ENCODE assay signal across 3 cellular contexts in the genomic region with DNA sequence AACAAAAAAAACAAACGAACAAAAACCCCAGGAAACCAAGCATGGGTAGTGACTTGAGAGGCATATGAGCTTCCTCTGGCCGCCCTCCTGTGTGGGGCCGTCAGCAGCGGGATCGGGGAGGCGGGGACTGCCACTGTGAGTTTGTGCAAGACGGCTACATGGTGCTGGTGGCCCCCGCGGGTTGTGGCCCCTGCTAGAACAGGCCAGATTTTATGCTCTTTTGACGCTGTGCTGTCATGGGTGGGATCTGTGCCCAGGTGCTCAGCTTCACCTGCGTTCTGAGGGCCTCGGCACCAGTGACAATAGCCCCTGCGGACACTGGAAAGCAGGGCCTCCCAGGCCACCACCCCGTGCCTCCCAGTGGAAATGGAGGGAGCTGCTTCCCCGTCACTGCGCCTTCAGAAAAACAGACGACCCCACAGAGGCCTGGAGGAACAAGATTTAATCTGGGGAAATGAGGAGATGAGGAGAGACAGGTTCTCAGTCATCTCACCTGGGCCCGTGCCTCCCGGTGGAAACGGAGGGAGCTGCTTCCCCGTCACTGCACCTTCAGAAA.
TF ChIP-seq lines count a peak whose summit lies in the region.

No MANE protein-coding gene starts in this region.

TF ChIP-seq in SK-N-SH, 30 proteins besides CTCF, POLR2A, EP300 and RAD21 (continued from another document and continues in another):
- TF ChIP-seq YY1 (IDR thresholded peaks at IDR 0.05; ENCODE audit: low read depth) (no peak), TAF1 (IDR thresholded peaks at IDR 0.05; ENCODE audit: borderline replicate concordance, low read depth, low read length) (no peak), POLR2AphosphoS5 (IDR thresholded peaks at IDR 0.05; ENCODE audit: low read depth, low read length) (no peak), RXRA (IDR thresholded peaks at IDR 0.05; ENCODE audit: borderline replicate concordance, low read depth) (no peak), TEAD4 (IDR thresholded peaks at IDR 0.05; ENCODE audit: borderline replicate concordance, insufficient read depth) (no peak), GATA2 (CRISPR knock-in tag; IDR thresholded peaks at IDR 0.05) (no peak), EZH2phosphoT487 (IDR thresholded peaks at IDR 0.05; ENCODE audit: borderline replicate concordance, low read depth) (no peak), TCF12 (IDR thresholded peaks at IDR 0.05) (no peak), FOSL2 (IDR thresholded peaks at IDR 0.05; ENCODE audit: borderline replicate concordance, low read depth) (no peak)
- TF ChIP-seq, protein P1, sequence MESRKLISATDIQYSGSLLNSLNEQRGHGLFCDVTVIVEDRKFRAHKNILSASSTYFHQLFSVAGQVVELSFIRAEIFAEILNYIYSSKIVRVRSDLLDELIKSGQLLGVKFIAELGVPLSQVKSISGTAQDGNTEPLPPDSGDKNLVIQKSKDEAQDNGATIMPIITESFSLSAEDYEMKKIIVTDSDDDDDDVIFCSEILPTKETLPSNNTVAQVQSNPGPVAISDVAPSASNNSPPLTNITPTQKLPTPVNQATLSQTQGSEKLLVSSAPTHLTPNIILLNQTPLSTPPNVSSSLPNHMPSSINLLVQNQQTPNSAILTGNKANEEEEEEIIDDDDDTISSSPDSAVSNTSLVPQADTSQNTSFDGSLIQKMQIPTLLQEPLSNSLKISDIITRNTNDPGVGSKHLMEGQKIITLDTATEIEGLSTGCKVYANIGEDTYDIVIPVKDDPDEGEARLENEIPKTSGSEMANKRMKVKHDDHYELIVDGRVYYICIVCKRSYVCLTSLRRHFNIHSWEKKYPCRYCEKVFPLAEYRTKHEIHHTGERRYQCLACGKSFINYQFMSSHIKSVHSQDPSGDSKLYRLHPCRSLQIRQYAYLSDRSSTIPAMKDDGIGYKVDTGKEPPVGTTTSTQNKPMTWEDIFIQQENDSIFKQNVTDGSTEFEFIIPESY (IDR thresholded peaks at IDR 0.05; ENCODE audit: borderline replicate concordance, low read depth): no peak
- TF ChIP-seq, protein P2, sequence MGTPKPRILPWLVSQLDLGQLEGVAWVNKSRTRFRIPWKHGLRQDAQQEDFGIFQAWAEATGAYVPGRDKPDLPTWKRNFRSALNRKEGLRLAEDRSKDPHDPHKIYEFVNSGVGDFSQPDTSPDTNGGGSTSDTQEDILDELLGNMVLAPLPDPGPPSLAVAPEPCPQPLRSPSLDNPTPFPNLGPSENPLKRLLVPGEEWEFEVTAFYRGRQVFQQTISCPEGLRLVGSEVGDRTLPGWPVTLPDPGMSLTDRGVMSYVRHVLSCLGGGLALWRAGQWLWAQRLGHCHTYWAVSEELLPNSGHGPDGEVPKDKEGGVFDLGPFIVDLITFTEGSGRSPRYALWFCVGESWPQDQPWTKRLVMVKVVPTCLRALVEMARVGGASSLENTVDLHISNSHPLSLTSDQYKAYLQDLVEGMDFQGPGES (IDR thresholded peaks at IDR 0.05; ENCODE audit: low read depth, low read length): no peak
- TF ChIP-seq, protein P3, sequence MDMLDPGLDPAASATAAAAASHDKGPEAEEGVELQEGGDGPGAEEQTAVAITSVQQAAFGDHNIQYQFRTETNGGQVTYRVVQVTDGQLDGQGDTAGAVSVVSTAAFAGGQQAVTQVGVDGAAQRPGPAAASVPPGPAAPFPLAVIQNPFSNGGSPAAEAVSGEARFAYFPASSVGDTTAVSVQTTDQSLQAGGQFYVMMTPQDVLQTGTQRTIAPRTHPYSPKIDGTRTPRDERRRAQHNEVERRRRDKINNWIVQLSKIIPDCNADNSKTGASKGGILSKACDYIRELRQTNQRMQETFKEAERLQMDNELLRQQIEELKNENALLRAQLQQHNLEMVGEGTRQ (IDR thresholded peaks at IDR 0.05; ENCODE audit: borderline replicate concordance, low read depth, low read length): no peak
- TF ChIP-seq, protein P4, sequence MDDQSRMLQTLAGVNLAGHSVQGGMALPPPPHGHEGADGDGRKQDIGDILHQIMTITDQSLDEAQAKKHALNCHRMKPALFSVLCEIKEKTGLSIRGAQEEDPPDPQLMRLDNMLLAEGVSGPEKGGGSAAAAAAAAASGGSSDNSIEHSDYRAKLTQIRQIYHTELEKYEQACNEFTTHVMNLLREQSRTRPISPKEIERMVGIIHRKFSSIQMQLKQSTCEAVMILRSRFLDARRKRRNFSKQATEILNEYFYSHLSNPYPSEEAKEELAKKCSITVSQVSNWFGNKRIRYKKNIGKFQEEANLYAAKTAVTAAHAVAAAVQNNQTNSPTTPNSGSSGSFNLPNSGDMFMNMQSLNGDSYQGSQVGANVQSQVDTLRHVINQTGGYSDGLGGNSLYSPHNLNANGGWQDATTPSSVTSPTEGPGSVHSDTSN (IDR thresholded peaks at IDR 0.05): no peak
- TF ChIP-seq, protein P5, sequence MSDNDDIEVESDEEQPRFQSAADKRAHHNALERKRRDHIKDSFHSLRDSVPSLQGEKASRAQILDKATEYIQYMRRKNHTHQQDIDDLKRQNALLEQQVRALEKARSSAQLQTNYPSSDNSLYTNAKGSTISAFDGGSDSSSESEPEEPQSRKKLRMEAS (IDR thresholded peaks at IDR 0.05; ENCODE audit: low read depth): no peak

TF ChIP-seq in SK-N-SH treated with all-trans-retinoic acid at 6 μM for 48 hours, 23 proteins besides CTCF, POLR2A, EP300 and RAD21 (continues in another document):
- TF ChIP-seq, protein P6, sequence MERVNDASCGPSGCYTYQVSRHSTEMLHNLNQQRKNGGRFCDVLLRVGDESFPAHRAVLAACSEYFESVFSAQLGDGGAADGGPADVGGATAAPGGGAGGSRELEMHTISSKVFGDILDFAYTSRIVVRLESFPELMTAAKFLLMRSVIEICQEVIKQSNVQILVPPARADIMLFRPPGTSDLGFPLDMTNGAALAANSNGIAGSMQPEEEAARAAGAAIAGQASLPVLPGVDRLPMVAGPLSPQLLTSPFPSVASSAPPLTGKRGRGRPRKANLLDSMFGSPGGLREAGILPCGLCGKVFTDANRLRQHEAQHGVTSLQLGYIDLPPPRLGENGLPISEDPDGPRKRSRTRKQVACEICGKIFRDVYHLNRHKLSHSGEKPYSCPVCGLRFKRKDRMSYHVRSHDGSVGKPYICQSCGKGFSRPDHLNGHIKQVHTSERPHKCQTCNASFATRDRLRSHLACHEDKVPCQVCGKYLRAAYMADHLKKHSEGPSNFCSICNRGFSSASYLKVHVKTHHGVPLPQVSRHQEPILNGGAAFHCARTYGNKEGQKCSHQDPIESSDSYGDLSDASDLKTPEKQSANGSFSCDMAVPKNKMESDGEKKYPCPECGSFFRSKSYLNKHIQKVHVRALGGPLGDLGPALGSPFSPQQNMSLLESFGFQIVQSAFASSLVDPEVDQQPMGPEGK (CRISPR knock-in tag; IDR thresholded peaks at IDR 0.05; ENCODE audit: borderline replicate concordance): no peak
- TF ChIP-seq SNAI2 (CRISPR knock-in tag; IDR thresholded peaks at IDR 0.05) (no peak), GLIS3 (CRISPR knock-in tag; IDR thresholded peaks at IDR 0.05) (no peak), OSR1 (CRISPR knock-in tag; IDR thresholded peaks at IDR 0.05) (no peak), TOX (CRISPR knock-in tag; IDR thresholded peaks at IDR 0.05; ENCODE audit: borderline replicate concordance) (no peak), CSDC2 (CRISPR knock-in tag; IDR thresholded peaks at IDR 0.05) (no peak), ZNF8 (CRISPR knock-in tag; IDR thresholded peaks at IDR 0.05) (no peak), ZFP3 (CRISPR knock-in tag; IDR thresholded peaks at IDR 0.05) (no peak), BACH2 (CRISPR knock-in tag; IDR thresholded peaks at IDR 0.05; ENCODE audit: borderline replicate concordance) (no peak), ZC3H10 (CRISPR knock-in tag; IDR thresholded peaks at IDR 0.05) (no peak), RARB (CRISPR knock-in tag; IDR thresholded peaks at IDR 0.05) (no peak), ARNTL (CRISPR knock-in tag; IDR thresholded peaks at IDR 0.05; ENCODE audit: borderline replicate concordance, low read depth) (no peak), PPARA (CRISPR knock-in tag; IDR thresholded peaks at IDR 0.05; ENCODE audit: borderline replicate concordance) (no peak), TCF4 (CRISPR knock-in tag; IDR thresholded peaks at IDR 0.05; ENCODE audit: borderline replicate concordance) (no peak)
- TF ChIP-seq, protein P7, sequence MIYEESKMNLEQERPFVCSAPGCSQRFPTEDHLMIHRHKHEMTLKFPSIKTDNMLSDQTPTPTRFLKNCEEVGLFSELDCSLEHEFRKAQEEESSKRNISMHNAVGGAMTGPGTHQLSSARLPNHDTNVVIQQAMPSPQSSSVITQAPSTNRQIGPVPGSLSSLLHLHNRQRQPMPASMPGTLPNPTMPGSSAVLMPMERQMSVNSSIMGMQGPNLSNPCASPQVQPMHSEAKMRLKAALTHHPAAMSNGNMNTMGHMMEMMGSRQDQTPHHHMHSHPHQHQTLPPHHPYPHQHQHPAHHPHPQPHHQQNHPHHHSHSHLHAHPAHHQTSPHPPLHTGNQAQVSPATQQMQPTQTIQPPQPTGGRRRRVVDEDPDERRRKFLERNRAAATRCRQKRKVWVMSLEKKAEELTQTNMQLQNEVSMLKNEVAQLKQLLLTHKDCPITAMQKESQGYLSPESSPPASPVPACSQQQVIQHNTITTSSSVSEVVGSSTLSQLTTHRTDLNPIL (CRISPR knock-in tag; IDR thresholded peaks at IDR 0.05; ENCODE audit: low read depth): no peak
- TF ChIP-seq, protein P8, sequence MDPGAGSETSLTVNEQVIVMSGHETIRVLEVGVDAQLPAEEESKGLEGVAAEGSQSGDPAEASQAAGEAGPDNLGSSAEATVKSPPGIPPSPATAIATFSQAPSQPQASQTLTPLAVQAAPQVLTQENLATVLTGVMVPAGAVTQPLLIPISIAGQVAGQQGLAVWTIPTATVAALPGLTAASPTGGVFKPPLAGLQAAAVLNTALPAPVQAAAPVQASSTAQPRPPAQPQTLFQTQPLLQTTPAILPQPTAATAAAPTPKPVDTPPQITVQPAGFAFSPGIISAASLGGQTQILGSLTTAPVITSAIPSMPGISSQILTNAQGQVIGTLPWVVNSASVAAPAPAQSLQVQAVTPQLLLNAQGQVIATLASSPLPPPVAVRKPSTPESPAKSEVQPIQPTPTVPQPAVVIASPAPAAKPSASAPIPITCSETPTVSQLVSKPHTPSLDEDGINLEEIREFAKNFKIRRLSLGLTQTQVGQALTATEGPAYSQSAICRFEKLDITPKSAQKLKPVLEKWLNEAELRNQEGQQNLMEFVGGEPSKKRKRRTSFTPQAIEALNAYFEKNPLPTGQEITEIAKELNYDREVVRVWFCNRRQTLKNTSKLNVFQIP (CRISPR knock-in tag; IDR thresholded peaks at IDR 0.05; ENCODE audit: borderline replicate concordance, low read depth): no peak

TF ChIP-seq in neural cell, 6 proteins besides CTCF, POLR2A, EP300 and RAD21 (continued from another document):
- peak; percentile 24 for TF ChIP-seq SMC3 (conservative IDR thresholded peaks at IDR 0.05; ENCODE audit: poor library complexity)
